In the genomic region with DNA sequence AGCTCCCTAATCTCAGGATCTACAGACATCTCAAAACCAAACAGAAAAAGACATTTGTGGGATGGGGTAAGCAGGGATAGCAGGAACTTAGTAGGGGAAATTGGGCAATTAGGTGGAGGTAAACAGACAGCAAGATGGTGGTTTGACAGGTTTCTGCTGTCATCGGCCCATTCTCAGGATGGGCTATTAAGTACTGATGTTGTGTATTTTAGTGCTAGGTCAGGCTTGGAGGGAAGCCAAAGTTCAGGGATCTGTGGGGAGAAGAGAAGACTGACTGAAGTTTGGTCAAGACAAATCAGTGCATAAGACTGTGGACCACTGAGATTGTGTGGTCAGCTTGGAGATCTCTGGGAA, we compare ENCODE assay signal across 27 cellular contexts.
A peak's percentile ranks its signal among the peaks of the same experiment; 100 is the strongest.
DNase-seq lines count a peak whose midpoint lies in the region; ATAC-seq, FAIRE-seq and TF ChIP-seq lines count a peak whose summit lies in the region.
"Had no signal": no experiment of that assay in that cellular context is flagged by ENCODE, and none has a peak within 500 bp of the region (broad histone marks: within the 10 kb centered on the region; RNA-seq: fewer than 3 reads in every experiment).

No MANE protein-coding gene starts in this region.

- H3K9me3 ChIP-seq in HepG2 (ENCODE audit: low read length) = no peaks in the 10 kb centered on the region
- H3K9me3 ChIP-seq in right lobe of liver = no peaks in the 10 kb centered on the region
- no peaks in the 10 kb centered on the region for H3K9me3 ChIP-seq in astrocyte (ENCODE audit: insufficient read depth, low read depth, low read length)
- H3K9me3 ChIP-seq: adrenal gland, colonic mucosa, stomach, upper lobe of left lung had no signal

- TF ChIP-seq POLR2A in HepG2 (IDR thresholded peaks at IDR 0.05; ENCODE audit: insufficient read depth in 1 of 2, low read depth in 2 of 2, low read length in 2 of 2) (no peak), right lobe of liver (IDR thresholded peaks at IDR 0.05) (no peak)

- 0% methylated on average over 1 of the region's 1 CpG for WGBS in HepG2 (ENCODE audit: low lambda C conversion rate)
- WGBS in right lobe of liver (ENCODE audit: insufficient coverage, low coverage, low lambda C conversion rate, missing lambda C conversion rate) = 50% methylated on average over 1 of the region's 1 CpG

- no peak overlapping the region for H3K9ac ChIP-seq in HepG2 (ENCODE audit: insufficient read depth, low read depth, low read length)
- peak overlapping the region; percentile 4 for H3K9ac ChIP-seq in astrocyte (ENCODE audit: low read length)
- H3K9ac ChIP-seq: BLaER1 had no signal

- BruUV-seq in HepG2 (replicated peaks; lab: Mats Ljungman, UMichigan) = no TSS peak

- H3K27ac Mint-ChIP-seq in astrocyte (ENCODE audit: unreplicated experiment) = no peak overlapping the region
- H3K27ac Mint-ChIP-seq: activated CD8-positive, alpha-beta memory T cell treated with anti-CD3 and anti-CD28 coated beads, Interleukin-2, amount 10 ng/mL, durations not matched to agents 7 days and 5 days; immature natural killer cell; mesothelial cell of epicardium; naive thymus-derived CD4-positive, alpha-beta T cell had no signal

- H3K36me3 ChIP-seq in HepG2 (replicated peaks in 1 of 2; ENCODE audit: control insufficient read depth in 1 of 2, insufficient read depth in 2 of 2, low read length in 2 of 2) (no peaks in the 10 kb centered on the region), right lobe of liver (no peaks in the 10 kb centered on the region), astrocyte (ENCODE audit: insufficient read depth, low read length) (no peaks in the 10 kb centered on the region)
- H3K36me3 ChIP-seq: adrenal gland, BLaER1, colonic mucosa, stomach, upper lobe of left lung had no signal

- H3K9me3 Mint-ChIP-seq in astrocyte (ENCODE audit: unreplicated experiment) = peaks cover 4% of the 10 kb centered on the region

- FAIRE-seq in HepG2 (lab: Jason Lieb, UNC) (no peak), astrocyte (lab: Jason Lieb, UNC) (no peak), urothelium cell line (lab: Jason Lieb, UNC) (peak; percentile 27)
- FAIRE-seq: small intestine had no signal

- no peak overlapping the region for H3K4me3 ChIP-seq in HepG2 (replicated peaks in 1 of 3; ENCODE audit: insufficient read depth in 1 of 3, low read depth in 2 of 3, low read length in 3 of 3)
- H3K4me3 ChIP-seq in right lobe of liver = no peak overlapping the region
- H3K4me3 ChIP-seq in astrocyte (ENCODE audit: insufficient read depth, low read depth, low read length) = no peak overlapping the region
- H3K4me3 ChIP-seq: adrenal gland, BLaER1, colonic mucosa, stomach, upper lobe of left lung had no signal

- in situ Hi-C loops in HepG2 (cut with HindIII; ENCODE audit: extremely low pct_ligation_motif_present, low pct_unique_long_range_greater_than_20kb) = no loop called here

- ATAC-seq in HepG2 = no peak
- no peak for ATAC-seq in right lobe of liver
- no peak for ATAC-seq in GM19455 (IDR thresholded peaks at IDR 0.05; ENCODE audit: unreplicated experiment)
- ATAC-seq: activated CD8-positive, alpha-beta memory T cell treated with anti-CD3 and anti-CD28 coated beads, Interleukin-2, amount 10 ng/mL, durations not matched to agents 7 days and 5 days; HCT116; left lobe of liver; naive thymus-derived CD4-positive, alpha-beta T cell had no signal

- intact Hi-C loops in HepG2 (cut with micrococcal nuclease; ENCODE audit: unreplicated experiment) = no loop called here
- intact Hi-C loops in right lobe of liver (cut with DNase I) = no loop called here

- peaks cover 0 to 18% of the 10 kb centered on the region in 2 experiments; a peak in 4 of 5 replicates for H3K27me3 ChIP-seq in HepG2 (ENCODE audit: control insufficient read depth in 1 of 2, insufficient read depth in 2 of 2, low read length in 2 of 2)
- H3K27me3 ChIP-seq in right lobe of liver = no peaks in the 10 kb centered on the region
- no peaks in the 10 kb centered on the region for H3K27me3 ChIP-seq in astrocyte (ENCODE audit: insufficient read depth, low read length)
- H3K27me3 ChIP-seq: adrenal gland, BLaER1, colonic mucosa, stomach, upper lobe of left lung had no signal

- TF ChIP-seq CTCF in HepG2 (CRISPR knock-in tag; IDR thresholded peaks at IDR 0.05) = no peak
- TF ChIP-seq CTCF in right lobe of liver (IDR thresholded peaks at IDR 0.05) = no peak
- no peak for TF ChIP-seq CTCF in astrocyte (IDR thresholded peaks at IDR 0.05; ENCODE audit: insufficient read depth, low read depth, low read length)

- TF ChIP-seq RAD21 in HepG2 (CRISPR knock-in tag; IDR thresholded peaks at IDR 0.05) = no peak

- no peaks in the 10 kb centered on the region for H3K79me2 ChIP-seq in HepG2 (ENCODE audit: insufficient read depth, low read length)
- no peaks in the 10 kb centered on the region for H3K79me2 ChIP-seq in astrocyte (ENCODE audit: insufficient read depth, low read length)

- POLR2A ChIA-PET in HepG2 (lab: Yijun Ruan, JAX) = no interaction called here

- H3K36me3 Mint-ChIP-seq in astrocyte (ENCODE audit: low read depth, unreplicated experiment) = peaks cover 2% of the 10 kb centered on the region
- H3K36me3 Mint-ChIP-seq: activated CD8-positive, alpha-beta memory T cell treated with anti-CD3 and anti-CD28 coated beads, Interleukin-2, amount 10 ng/mL, durations not matched to agents 7 days and 5 days; immature natural killer cell; mesothelial cell of epicardium had no signal

- no peak for DNase-seq in HepG2 (ENCODE audit: low spot score)
- no peak for DNase-seq in right lobe of liver
- no peak for DNase-seq in astrocyte (ENCODE audit: low read depth)
- DNase-seq in islet precursor cell = peak; percentile 54
- no peak for DNase-seq in urothelium cell line (ENCODE audit: low spot score)
- no peak for DNase-seq in activated naive CD4-positive, alpha-beta T cell treated with Interleukin-2 at 50 U/mL for 16 hours
- DNase-seq in T-helper 1 cell = no peak
- DNase-seq: ACHN; activated CD8-positive, alpha-beta memory T cell treated with anti-CD3 and anti-CD28 coated beads, Interleukin-2, amount 10 ng/mL, durations not matched to agents 7 days and 5 days; activated T-cell treated with anti-CD3 and anti-CD28 coated beads, Interleukin-2, amount 50 U/mL, for 48 hours; colonic mucosa; effector memory CD4-positive, alpha-beta T cell; immature natural killer cell; MV-4-11; naive thymus-derived CD4-positive, alpha-beta T cell; NCI-H146; NCI-H446 treated with DMSO at 0.1 percent for 48 hours; small intestine; stomach; T-helper 9 cell; upper lobe of left lung had no signal

- H4K20me1 ChIP-seq in HepG2 (ENCODE audit: insufficient read depth, low read length) (no peaks in the 10 kb centered on the region), astrocyte (ENCODE audit: insufficient read depth, low read length) (no peaks in the 10 kb centered on the region)
- H4K20me1 ChIP-seq: BLaER1 had no signal

- no peak overlapping the region for H2AFZ ChIP-seq in HepG2 (ENCODE audit: low read length)
- H2AFZ ChIP-seq in astrocyte (ENCODE audit: low read depth, low read length) = no peak overlapping the region

- H3K4me1 ChIP-seq in HepG2 (ENCODE audit: insufficient read depth, low read length) (peaks cover 9% of the 10 kb centered on the region), right lobe of liver (no peaks in the 10 kb centered on the region), astrocyte (ENCODE audit: insufficient read depth, low read length) (peaks cover 18% of the 10 kb centered on the region)
- H3K4me1 ChIP-seq: adrenal gland, BLaER1, colonic mucosa had no signal

- H3K27me3 Mint-ChIP-seq in astrocyte (ENCODE audit: low read depth, unreplicated experiment) = no peaks in the 10 kb centered on the region
- H3K27me3 Mint-ChIP-seq: activated CD8-positive, alpha-beta memory T cell treated with anti-CD3 and anti-CD28 coated beads, Interleukin-2, amount 10 ng/mL, durations not matched to agents 7 days and 5 days had no signal

- no peak overlapping the region for H3K4me3 Mint-ChIP-seq in astrocyte (ENCODE audit: unreplicated experiment)
- H3K4me3 Mint-ChIP-seq: activated CD8-positive, alpha-beta memory T cell treated with anti-CD3 and anti-CD28 coated beads, Interleukin-2, amount 10 ng/mL, durations not matched to agents 7 days and 5 days; immature natural killer cell; mesothelial cell of epicardium; naive thymus-derived CD4-positive, alpha-beta T cell had no signal

- TF ChIP-seq EP300 in HepG2 (IDR thresholded peaks at IDR 0.05; ENCODE audit: low read depth in 2 of 2, low read length in 2 of 2) (no peak), HepG2 (CRISPR knock-in tag; IDR thresholded peaks at IDR 0.05; ENCODE audit: borderline replicate concordance) (no peak)

- H3K4me2 ChIP-seq in HepG2 (ENCODE audit: low read depth, low read length) = no peak overlapping the region
- no peak overlapping the region for H3K4me2 ChIP-seq in astrocyte (ENCODE audit: low read length)
- H3K4me2 ChIP-seq: BLaER1 had no signal

- peaks cover 20% of the 10 kb centered on the region for H3K4me1 Mint-ChIP-seq in astrocyte (ENCODE audit: low read depth, unreplicated experiment)
- H3K4me1 Mint-ChIP-seq: activated CD8-positive, alpha-beta memory T cell treated with anti-CD3 and anti-CD28 coated beads, Interleukin-2, amount 10 ng/mL, durations not matched to agents 7 days and 5 days; immature natural killer cell; mesothelial cell of epicardium; naive thymus-derived CD4-positive, alpha-beta T cell had no signal

- H3K27ac ChIP-seq in HepG2 (ENCODE audit: extremely low read length, insufficient read depth, low read length) (no peak overlapping the region), right lobe of liver (no peak overlapping the region), astrocyte (ENCODE audit: low read depth, low read length) (peak overlapping the region; percentile 46)
- H3K27ac ChIP-seq: adrenal gland, BLaER1, colonic mucosa, upper lobe of left lung had no signal

- CTCF ChIA-PET in HepG2 (lab: Yijun Ruan, JAX; ENCODE audit: low intra/inter-chr PET ratio, low total read pairs) = no interaction called here

TF ChIP-seq in HepG2, 621 proteins besides CTCF, POLR2A, EP300 and RAD21 (continues in another document):
- TF ChIP-seq ZNF629 (CRISPR knock-in tag; conservative IDR thresholded peaks at IDR 0.05) (peak; percentile 52; the same call in 1 of the 2 replicates), ZNF205 (CRISPR knock-in tag; IDR thresholded peaks at IDR 0.05) (no peak), ESRRA (CRISPR knock-in tag; IDR thresholded peaks at IDR 0.05; ENCODE audit: low read depth) (no peak)
